In genomic region chr3:1726741-1727140, GRCh38 we compare ENCODE assay signal across 30 cellular contexts.
"Had no signal": no experiment of that assay in that cellular context is flagged by ENCODE, and none has a peak within 500 bp of the region (broad histone marks: within the 10 kb centered on the region; RNA-seq: fewer than 3 reads in every experiment).

No MANE protein-coding gene starts in this region.

- H3K4me1 Mint-ChIP-seq: activated B cell treated with CpG ODN at 0.5 μM for 24 hours; activated CD4-positive, alpha-beta memory T cell treated with anti-CD3 and anti-CD28 coated beads, Interleukin-2, amount 10 ng/mL, durations not matched to agents 7 days and 5 days; activated CD4-positive, alpha-beta T cell treated with anti-CD3 and anti-CD28 coated beads, Interleukin-2, amount 10 ng/mL, durations not matched to agents 7 days and 5 days; activated T-helper 17 cell treated with anti-CD3 and anti-CD28 coated beads, Interleukin-2, amount 50 U/mL, for 72 hours; T-helper 17 cell had no signal

- DNase-seq: activated B cell treated with CpG ODN at 0.5 μM for 24 hours; activated CD4-positive, alpha-beta memory T cell treated with anti-CD3 and anti-CD28 coated beads, Interleukin-2, amount 10 ng/mL, durations not matched to agents 7 days and 5 days; activated CD4-positive, alpha-beta T cell treated with anti-CD3 and anti-CD28 coated beads, Interleukin-2, amount 10 ng/mL, durations not matched to agents 7 days and 5 days; activated CD4-positive, alpha-beta T cell treated with anti-CD3 and anti-CD28 coated beads, Interleukin-2, amount 50 U/mL, for 4 hours; activated CD8-positive, alpha-beta memory T cell treated with anti-CD3 and anti-CD28 coated beads, Interleukin-2, amount 50 U/mL, for 48 hours; activated effector memory CD4-positive, alpha-beta T cell treated with Interleukin-2 at 50 U/mL for 16 hours; activated gamma-delta T cell treated with Interleukin-2 at 50 U/mL for 16 hours; activated naive CD4-positive, alpha-beta T cell treated with anti-CD3 and anti-CD28 coated beads, Interleukin-2, amount 50 U/mL, for 16 hours; activated naive CD4-positive, alpha-beta T cell treated with Interleukin-2 at 50 U/mL for 16 hours; activated T-cell treated with anti-CD3 and anti-CD28 coated beads, Interleukin-2, amount 50 U/mL, for 4 hours; amygdala; aorta; body of pancreas; caudate nucleus; cortex of kidney; dermis blood vessel endothelial cell; effector CD4-positive, alpha-beta T cell; effector memory CD8-positive, alpha-beta T cell; esophagus squamous epithelium; foreskin melanocyte; T-helper 1 cell; T-helper 17 cell; T1000; WERI-Rb-1 had no signal

- H3K36me3 Mint-ChIP-seq: activated naive CD8-positive, alpha-beta T cell had no signal

- H3K9me3 ChIP-seq: body of pancreas, esophagus squamous epithelium, gastroesophageal sphincter had no signal

- H3K4me3 Mint-ChIP-seq: activated B cell treated with CpG ODN at 0.5 μM for 24 hours; activated CD4-positive, alpha-beta memory T cell treated with anti-CD3 and anti-CD28 coated beads, Interleukin-2, amount 10 ng/mL, durations not matched to agents 7 days and 5 days; activated CD4-positive, alpha-beta T cell treated with anti-CD3 and anti-CD28 coated beads, Interleukin-2, amount 10 ng/mL, durations not matched to agents 7 days and 5 days; activated naive CD8-positive, alpha-beta T cell; activated T-cell treated with anti-CD3 and anti-CD28 coated beads, Interleukin-2, amount 50 U/mL, for 4 hours; activated T-helper 17 cell treated with anti-CD3 and anti-CD28 coated beads, Interleukin-2, amount 50 U/mL, for 72 hours; effector memory CD8-positive, alpha-beta T cell; T-helper 17 cell; T-helper 2 cell treated with Interferon-gamma antibody and Interleukin-4, amounts not matched to agents 5 μg/mL and 100 μg/mL, for 36 hours had no signal

- ATAC-seq: activated CD4-positive, CD25-positive, alpha-beta regulatory T cell treated with anti-CD3 and anti-CD28 coated beads, Interleukin-2, amount 50 U/mL, for 24 hours; activated T-cell treated with anti-CD3 and anti-CD28 coated beads, Interleukin-2, amount 50 U/mL, for 4 hours; activated T-helper 17 cell treated with anti-CD3 and anti-CD28 coated beads, Interleukin-2, amount 50 U/mL, for 72 hours; body of pancreas; effector memory CD8-positive, alpha-beta T cell; gastroesophageal sphincter; T-helper 17 cell had no signal

- H3K27me3 Mint-ChIP-seq: activated B cell treated with CpG ODN at 0.5 μM for 24 hours; activated CD4-positive, alpha-beta memory T cell treated with anti-CD3 and anti-CD28 coated beads, Interleukin-2, amount 10 ng/mL, durations not matched to agents 7 days and 5 days; activated CD4-positive, alpha-beta T cell treated with anti-CD3 and anti-CD28 coated beads, Interleukin-2, amount 10 ng/mL, durations not matched to agents 7 days and 5 days; activated naive CD8-positive, alpha-beta T cell; activated T-helper 17 cell treated with anti-CD3 and anti-CD28 coated beads, Interleukin-2, amount 50 U/mL, for 72 hours; effector memory CD8-positive, alpha-beta T cell; T-helper 17 cell had no signal

- H3K27ac ChIP-seq: body of pancreas, epithelial cell of prostate, esophagus squamous epithelium, gastroesophageal sphincter, WERI-Rb-1 had no signal

- H3K4me3 ChIP-seq: body of pancreas, esophagus squamous epithelium, gastroesophageal sphincter had no signal

- H3K27ac Mint-ChIP-seq: activated B cell treated with CpG ODN at 0.5 μM for 24 hours; activated CD4-positive, alpha-beta memory T cell treated with anti-CD3 and anti-CD28 coated beads, Interleukin-2, amount 10 ng/mL, durations not matched to agents 7 days and 5 days; activated CD4-positive, alpha-beta T cell treated with anti-CD3 and anti-CD28 coated beads, Interleukin-2, amount 10 ng/mL, durations not matched to agents 7 days and 5 days; activated naive CD8-positive, alpha-beta T cell; activated T-helper 17 cell treated with anti-CD3 and anti-CD28 coated beads, Interleukin-2, amount 50 U/mL, for 72 hours; effector memory CD8-positive, alpha-beta T cell; T-helper 17 cell; T-helper 2 cell treated with Interferon-gamma antibody and Interleukin-4, amounts not matched to agents 5 μg/mL and 100 μg/mL, for 36 hours had no signal

- H3K4me1 ChIP-seq: body of pancreas, esophagus squamous epithelium, gastroesophageal sphincter had no signal

- H3K27me3 ChIP-seq: body of pancreas, esophagus squamous epithelium, gastroesophageal sphincter had no signal

- H3K36me3 ChIP-seq: esophagus squamous epithelium, gastroesophageal sphincter, WERI-Rb-1 had no signal
